In genomic region chrX:71859637-71860036, GRCh38 we compare ENCODE assay signal across 8 cellular contexts. TPM values are rescaled to one million over a fixed set of nuclear protein-coding genes. Genes with fewer than 3 reads are reported as not detected.
DNase-seq lines count a peak whose midpoint lies in the region; ATAC-seq, FAIRE-seq and TF ChIP-seq lines count a peak whose summit lies in the region.

No MANE protein-coding gene starts in this region.

- TF ChIP-seq CTCF in SU-DHL-6 (IDR thresholded peaks at IDR 0.05; ENCODE audit: insufficient read depth, low read length, poor library complexity, severe bottlenecking): peak; percentile 19
- peak; percentile 48 for TF ChIP-seq CTCF in epithelial cell of esophagus (IDR thresholded peaks at IDR 0.05; ENCODE audit: insufficient read depth, low read depth, low read length, missing control alignments)
- peak; percentile 21 to 49 (median 32) for TF ChIP-seq CTCF in pancreas (IDR thresholded peaks at IDR 0.05)

- 1 to 4% methylated on average over 3 of the region's 3 CpGs for WGBS in pancreas, 2 donors

- H2AFZ ChIP-seq in SU-DHL-6 (ENCODE audit: low read depth, low read length, severe bottlenecking): no peak overlapping the region

- DNase-seq in NCI-H2081 (lab: John Stamatoyannopoulos, UW) (peak; percentile 16 to 23), NCI-H2081 treated with DMSO at 0.1 percent for 48 hours (lab: John Stamatoyannopoulos, UW) (no peak), HTR-8/SVneo (ENCODE audit: insufficient read length, low spot score) (peak; percentile 45), epithelial cell of esophagus (ENCODE audit: low read depth) (peak; percentile 28), pancreas (peak in 1 of 6 donors; percentile 27)

- FAIRE-seq in HTR-8/SVneo (lab: Jason Lieb, UNC): peak; percentile 66
- no peak for FAIRE-seq in pancreas (lab: Jason Lieb, UNC)

- ATAC-seq in pancreas (peak in 3 of 4 donors; percentile 59 to 68 (median 62)), GM21786 (IDR thresholded peaks at IDR 0.05; ENCODE audit: unreplicated experiment) (no peak), HG03159 (IDR thresholded peaks at IDR 0.05; ENCODE audit: unreplicated experiment) (no peak)

- no peak overlapping the region for H3K4me3 ChIP-seq in SU-DHL-6 (ENCODE audit: insufficient read depth, low read length, poor library complexity, severe bottlenecking)
- no peak overlapping the region for H3K4me3 ChIP-seq in epithelial cell of esophagus (ENCODE audit: low read length)
- H3K4me3 ChIP-seq in pancreas: no peak overlapping the region

- H3K79me2 ChIP-seq in SU-DHL-6 (ENCODE audit: insufficient read depth, low read length): no peaks in the 10 kb centered on the region

- H3K27ac ChIP-seq in SU-DHL-6 (ENCODE audit: low read depth, low read length) (no peak overlapping the region), pancreas (no peak overlapping the region)

- H3K4me1 ChIP-seq in pancreas: no peaks in the 10 kb centered on the region

- H3F3A ChIP-seq in SU-DHL-6 (ENCODE audit: insufficient read depth): no peaks in the 10 kb centered on the region

- H3K27me3 ChIP-seq in SU-DHL-6 (ENCODE audit: low read length): no peaks in the 10 kb centered on the region
- H3K27me3 ChIP-seq in pancreas: peaks cover 0 to 21% (median 2%) of the 10 kb centered on the region in 4 donors

- H4K20me1 ChIP-seq in SU-DHL-6 (ENCODE audit: low read depth, low read length): no peaks in the 10 kb centered on the region

- H3K36me3 ChIP-seq in SU-DHL-6 (ENCODE audit: low read length): no peaks in the 10 kb centered on the region
- no peaks in the 10 kb centered on the region for H3K36me3 ChIP-seq in pancreas

- H3K9me3 ChIP-seq in SU-DHL-6 (ENCODE audit: insufficient read depth, low read length) (no peaks in the 10 kb centered on the region), pancreas (no peaks in the 10 kb centered on the region)

- intact Hi-C loops in pancreas (cut with DNase I): no loop called here

- no peak overlapping the region for H3K9ac ChIP-seq in SU-DHL-6 (ENCODE audit: low read length)

- H3K4me2 ChIP-seq in SU-DHL-6 (ENCODE audit: low read depth, low read length, poor library complexity, severe bottlenecking): no peak overlapping the region

- no peaks in the 10 kb centered on the region for H3K9me2 ChIP-seq in SU-DHL-6 (replicated peaks; ENCODE audit: insufficient read depth, low read length)

RNA-seq across cellular contexts. Expression of gene NHSL2, which starts 51.0 kb away (rescaled TPM):
- total RNA-seq in pancreas: 1 to 10 TPM in 3 of 6 donors, under 1 TPM in 3; 0.91 to 3.9 (median 1.0) TPM
- polyA plus RNA-seq in pancreas: under 1 TPM; 0.59 to 0.68 TPM

Comparison
In these comparisons a context has a peak if more than half of its experiments do, and no peak if none do; other contexts are left out.
1. ATAC-seq: peak in pancreas (3 of 4); none in GM21786 (single experiment) and HG03159 (single experiment).
2. Peak in every context shown above with its lines, with median percentiles within 50 percentile points of each other: CTCF ChIP-seq.